Comparison of ENCODE assay signal across 25 cellular contexts in the genomic region with DNA sequence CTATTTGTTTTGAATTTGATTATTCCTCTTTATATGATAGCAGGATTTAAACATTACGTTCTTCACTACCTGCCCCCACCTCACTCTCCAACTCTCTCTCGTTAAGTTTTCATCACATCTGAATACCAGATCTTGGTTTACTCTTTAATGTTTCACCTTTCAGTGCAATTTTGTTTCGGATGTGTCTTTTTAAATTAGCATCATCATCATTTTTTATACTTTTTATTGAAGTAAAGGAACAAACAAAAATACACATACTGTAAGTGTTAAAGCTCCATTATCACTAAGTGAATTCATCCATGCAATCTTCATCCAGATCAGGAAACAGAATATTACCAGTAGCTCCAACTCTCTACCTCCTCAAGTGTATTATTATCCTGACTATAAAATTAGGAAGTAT.
"Had no signal": no experiment of that assay in that cellular context is flagged by ENCODE, and none has a peak within 500 bp of the region (broad histone marks: within the 10 kb centered on the region; RNA-seq: fewer than 3 reads in every experiment).

No MANE protein-coding gene starts in this region.

- DNase-seq: colonic mucosa; cortex of kidney; effector CD8-positive, alpha-beta T cell; effector memory CD8-positive, alpha-beta T cell; endodermal cell; erythroblast; esophagus squamous epithelium; foreskin fibroblast; foreskin melanocyte; gastrocnemius medialis; glutamatergic neuron; head of caudate nucleus; heart right ventricle; hippocampal formation; left cardiac atrium; left lung; left ventricle myocardium superior; lower lobe of right lung; mesenchymal stem cell; mucosa of descending colon; naive B cell had no signal

- H3K36me3 ChIP-seq: colonic mucosa, esophagus squamous epithelium, gastrocnemius medialis, heart right ventricle, left lung, lower lobe of right lung had no signal

- FAIRE-seq: islet of Langerhans, keratinocyte had no signal

- H3K27me3 ChIP-seq: colonic mucosa, esophagus squamous epithelium, gastrocnemius medialis, heart right ventricle, left lung had no signal

- ATAC-seq: effector memory CD8-positive, alpha-beta T cell; esophagus mucosa; gastrocnemius medialis; heart right ventricle; left cardiac atrium; left lung; left ventricle myocardium superior; lower lobe of right lung; mucosa of descending colon had no signal

- H3K4me1 ChIP-seq: colonic mucosa, esophagus squamous epithelium, gastrocnemius medialis, heart right ventricle, left lung, lower lobe of right lung had no signal

- H3K9me3 ChIP-seq: colonic mucosa, esophagus squamous epithelium, gastrocnemius medialis, lower lobe of right lung, mucosa of descending colon had no signal

- H3K4me3 ChIP-seq: colonic mucosa, esophagus squamous epithelium, gastrocnemius medialis, heart right ventricle, left lung, lower lobe of right lung, mucosa of descending colon had no signal

- H3K27ac ChIP-seq: colonic mucosa, epithelial cell of prostate, esophagus squamous epithelium, gastrocnemius medialis, heart right ventricle, left lung, lower lobe of right lung had no signal
